15 cellular contexts compared by ENCODE assay signal in the genomic region with DNA sequence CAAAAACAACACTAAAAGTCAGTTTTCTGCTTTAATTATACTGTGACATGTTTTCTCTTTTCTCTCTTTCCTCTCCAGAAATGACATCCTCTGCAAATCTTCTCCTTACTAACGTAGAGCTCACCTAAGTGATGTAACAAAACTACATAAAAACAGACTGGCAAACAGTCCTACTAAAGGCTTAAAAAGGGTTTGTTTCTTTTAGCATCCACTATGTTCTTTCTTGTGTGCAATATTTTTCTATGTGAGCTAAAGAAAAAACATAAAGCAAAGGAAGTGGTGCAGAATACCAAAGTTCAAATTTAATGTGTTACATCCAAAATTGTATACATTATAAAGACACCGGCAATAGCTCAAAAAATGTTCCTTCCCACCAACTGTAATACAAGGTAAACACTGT. TPM values are rescaled to one million over a fixed set of nuclear protein-coding genes. Genes with fewer than 3 reads are reported as not detected.
DNase-seq lines count a peak whose midpoint lies in the region; ATAC-seq, FAIRE-seq and TF ChIP-seq lines count a peak whose summit lies in the region.
"Had no signal": no experiment of that assay in that cellular context is flagged by ENCODE, and none has a peak within 500 bp of the region (broad histone marks: within the 10 kb centered on the region; RNA-seq: fewer than 3 reads in every experiment).

No MANE protein-coding gene starts in this region.

- H3K27me3 Mint-ChIP-seq in natural killer cell (ENCODE audit: low read depth in 2 of 2) (no peaks in the 10 kb centered on the region), mesothelial cell of epicardium (ENCODE audit: low read depth) (no peaks in the 10 kb centered on the region)
- H3K27me3 Mint-ChIP-seq in natural killer cell treated with Interleukin-12 subunit alpha and Interleukin-12 subunit beta and Interleukin-15 and Interleukin-18, amount 100 ng/mL, for 72 hours: no peaks in the 10 kb centered on the region
- H3K27me3 Mint-ChIP-seq in activated T-helper 17 cell treated with anti-CD3 and anti-CD28 coated beads, Interleukin-2, amount 50 U/mL, for 72 hours: no peaks in the 10 kb centered on the region
- H3K27me3 Mint-ChIP-seq in stimulated activated naive B cell treated with anti-CD40 and anti-IgM and Interleukin-4, amounts not matched to agents 10 μg/mL and 1 μg/mL and 100 μg/mL, for 72 hours: no peaks in the 10 kb centered on the region

- H3K9me3 Mint-ChIP-seq in natural killer cell (no peaks in the 10 kb centered on the region), mesothelial cell of epicardium (peaks cover 7% of the 10 kb centered on the region)
- no peaks in the 10 kb centered on the region for H3K9me3 Mint-ChIP-seq in natural killer cell treated with Interleukin-12 subunit alpha and Interleukin-12 subunit beta and Interleukin-15 and Interleukin-18, amount 100 ng/mL, for 72 hours
- H3K9me3 Mint-ChIP-seq in activated T-helper 17 cell treated with anti-CD3 and anti-CD28 coated beads, Interleukin-2, amount 50 U/mL, for 72 hours: no peaks in the 10 kb centered on the region
- no peaks in the 10 kb centered on the region for H3K9me3 Mint-ChIP-seq in stimulated activated naive B cell treated with anti-CD40 and anti-IgM and Interleukin-4, amounts not matched to agents 10 μg/mL and 1 μg/mL and 100 μg/mL, for 72 hours

- peak overlapping the region; percentile 14 for H3K4me3 Mint-ChIP-seq in natural killer cell
- H3K4me3 Mint-ChIP-seq in natural killer cell treated with Interleukin-12 subunit alpha and Interleukin-12 subunit beta and Interleukin-15 and Interleukin-18, amount 100 ng/mL, for 72 hours: no peak overlapping the region
- peak overlapping the region; percentile 11 for H3K4me3 Mint-ChIP-seq in activated T-helper 17 cell treated with anti-CD3 and anti-CD28 coated beads, Interleukin-2, amount 50 U/mL, for 72 hours
- no peak overlapping the region for H3K4me3 Mint-ChIP-seq in mesothelial cell of epicardium
- no peak overlapping the region for H3K4me3 Mint-ChIP-seq in stimulated activated naive B cell treated with anti-CD40 and anti-IgM and Interleukin-4, amounts not matched to agents 10 μg/mL and 1 μg/mL and 100 μg/mL, for 72 hours
- H3K4me3 Mint-ChIP-seq: CD14-positive monocyte had no signal

- peaks cover 71 to 79% of the 10 kb centered on the region in 2 donors for H3K4me1 Mint-ChIP-seq in natural killer cell
- H3K4me1 Mint-ChIP-seq in natural killer cell treated with Interleukin-12 subunit alpha and Interleukin-12 subunit beta and Interleukin-15 and Interleukin-18, amount 100 ng/mL, for 72 hours (ENCODE audit: low read depth in 2 of 2): peaks cover 60 to 83% of the 10 kb centered on the region in 2 donors
- peaks cover 65% of the 10 kb centered on the region for H3K4me1 Mint-ChIP-seq in activated T-helper 17 cell treated with anti-CD3 and anti-CD28 coated beads, Interleukin-2, amount 50 U/mL, for 72 hours
- peaks cover 24% of the 10 kb centered on the region for H3K4me1 Mint-ChIP-seq in mesothelial cell of epicardium
- H3K4me1 Mint-ChIP-seq in stimulated activated naive B cell treated with anti-CD40 and anti-IgM and Interleukin-4, amounts not matched to agents 10 μg/mL and 1 μg/mL and 100 μg/mL, for 72 hours: peaks cover 36 to 69% of the 10 kb centered on the region in 2 donors

- FAIRE-seq in RCC 7860 (lab: Jason Lieb, UNC): no peak

- H3K36me3 Mint-ChIP-seq in natural killer cell (no peaks in the 10 kb centered on the region), mesothelial cell of epicardium (peaks cover 14% of the 10 kb centered on the region)
- peaks cover 5% of the 10 kb centered on the region for H3K36me3 Mint-ChIP-seq in natural killer cell treated with Interleukin-12 subunit alpha and Interleukin-12 subunit beta and Interleukin-15 and Interleukin-18, amount 100 ng/mL, for 72 hours
- peaks cover 34% of the 10 kb centered on the region for H3K36me3 Mint-ChIP-seq in activated T-helper 17 cell treated with anti-CD3 and anti-CD28 coated beads, Interleukin-2, amount 50 U/mL, for 72 hours (ENCODE audit: low read depth)
- H3K36me3 Mint-ChIP-seq in stimulated activated naive B cell treated with anti-CD40 and anti-IgM and Interleukin-4, amounts not matched to agents 10 μg/mL and 1 μg/mL and 100 μg/mL, for 72 hours: peaks cover 30 to 55% of the 10 kb centered on the region in 2 donors

- no peak for TF ChIP-seq CTCF in natural killer cell (IDR thresholded peaks at IDR 0.05)
- TF ChIP-seq CTCF in mesothelial cell of epicardium (IDR thresholded peaks at IDR 0.05; ENCODE audit: unreplicated experiment): no peak

- intact Hi-C loops in natural killer cell (cut with micrococcal nuclease): no loop called here

- no peak for ATAC-seq in natural killer cell
- no peak for ATAC-seq in natural killer cell treated with Interleukin-12 subunit alpha and Interleukin-12 subunit beta and Interleukin-15 and Interleukin-18, amount 100 ng/mL, for 72 hours
- ATAC-seq in activated T-helper 17 cell treated with anti-CD3 and anti-CD28 coated beads, Interleukin-2, amount 50 U/mL, for 72 hours (replicated peaks): no peak
- ATAC-seq in stimulated activated naive B cell treated with anti-CD40 and anti-IgM and Interleukin-4, amounts not matched to agents 10 μg/mL and 1 μg/mL and 100 μg/mL, for 72 hours (replicated peaks): no peak

- DNase-seq in natural killer cell (no peak), mesothelial cell of epicardium (ENCODE audit: low spot score in 2 of 2, unreplicated experiment in 2 of 2) (no peak), kidney glomerular epithelial cell (lab: John Stamatoyannopoulos, UW) (no peak), RCC 7860 (ENCODE audit: low spot score) (no peak)
- no peak for DNase-seq in natural killer cell treated with Interleukin-12 subunit alpha and Interleukin-12 subunit beta and Interleukin-15 and Interleukin-18, amount 100 ng/mL, for 72 hours (ENCODE audit: low spot score)
- no peak for DNase-seq in stimulated activated naive B cell treated with anti-CD40 and anti-IgM and Interleukin-4, amounts not matched to agents 10 μg/mL and 1 μg/mL and 100 μg/mL, for 72 hours
- no peak for DNase-seq in activated CD8-positive, alpha-beta memory T cell treated with anti-CD3 and anti-CD28 coated beads for 24 hours
- DNase-seq: ACHN, AML-193, NCI-H1048, NCI-H1436 treated with DMSO at 0.1 percent for 48 hours, NCI-H2081, NCI-H774 had no signal

- H3K27ac Mint-ChIP-seq in natural killer cell (peak overlapping the region; percentile 72 to 79), mesothelial cell of epicardium (peak overlapping the region; percentile 23)
- peak overlapping the region in 1 of 2 donors; percentile 64 for H3K27ac Mint-ChIP-seq in natural killer cell treated with Interleukin-12 subunit alpha and Interleukin-12 subunit beta and Interleukin-15 and Interleukin-18, amount 100 ng/mL, for 72 hours
- no peak overlapping the region for H3K27ac Mint-ChIP-seq in activated T-helper 17 cell treated with anti-CD3 and anti-CD28 coated beads, Interleukin-2, amount 50 U/mL, for 72 hours
- peak overlapping the region; percentile 47 for H3K27ac Mint-ChIP-seq in stimulated activated naive B cell treated with anti-CD40 and anti-IgM and Interleukin-4, amounts not matched to agents 10 μg/mL and 1 μg/mL and 100 μg/mL, for 72 hours

RNA-seq across cellular contexts. Expression of a gene that starts 14.5 kb away (rescaled TPM):
- total RNA-seq in natural killer cell (100 to 1,000 TPM; 155 TPM), mesothelial cell of epicardium (49.8 to 58.1 TPM (median 53.3 TPM) in 3 replicates)
- 10 to 100 TPM; 66.8 to 83.1 TPM for total RNA-seq in natural killer cell treated with Interleukin-12 subunit alpha and Interleukin-12 subunit beta and Interleukin-15 and Interleukin-18, amount 100 ng/mL, for 72 hours
- total RNA-seq in activated T-helper 17 cell treated with anti-CD3 and anti-CD28 coated beads, Interleukin-2, amount 50 U/mL, for 72 hours: 10 to 100 TPM; 40.8 to 41.6 TPM

Comparison
In these comparisons a context has a peak if more than half of its experiments do, and no peak if none do; other contexts are left out.
1. H3K4me3 Mint-ChIP-seq: peak in natural killer cell (single experiment) and activated T-helper 17 cell treated with anti-CD3 and anti-CD28 coated beads, Interleukin-2, amount 50 U/mL, for 72 hours (single experiment); none in natural killer cell treated with Interleukin-12 subunit alpha and Interleukin-12 subunit beta and Interleukin-15 and Interleukin-18, amount 100 ng/mL, for 72 hours (single experiment), mesothelial cell of epicardium (single experiment) and stimulated activated naive B cell treated with anti-CD40 and anti-IgM and Interleukin-4, amounts not matched to agents 10 μg/mL and 1 μg/mL and 100 μg/mL, for 72 hours (0 of 2).